9 cellular contexts compared by ENCODE assay signal in genomic region chr6:111486921-111487320, GRCh38. TPM values are rescaled to one million over a fixed set of nuclear protein-coding genes. Genes with fewer than 3 reads are reported as not detected.
A peak's percentile ranks its signal among the peaks of the same experiment; 100 is the strongest.
DNase-seq lines count a peak whose midpoint lies in the region; ATAC-seq lines count a peak whose summit lies in the region.
"Had no signal": no experiment of that assay in that cellular context is flagged by ENCODE, and none has a peak within 500 bp of the region (broad histone marks: within the 10 kb centered on the region; RNA-seq: fewer than 3 reads in every experiment).

No MANE protein-coding gene starts in this region.

- no peak overlapping the region for H3K4me3 Mint-ChIP-seq in activated CD8-positive, alpha-beta T cell treated with anti-CD3 and anti-CD28 coated beads, Interleukin-2, amount 10 ng/mL, durations not matched to agents 7 days and 5 days
- no peak overlapping the region for H3K4me3 Mint-ChIP-seq in memory B cell
- H3K4me3 Mint-ChIP-seq in stimulated activated memory B cell treated with anti-CD40 and anti-IgM and Interleukin-4, amounts not matched to agents 10 μg/mL and 1 μg/mL and 100 μg/mL, for 72 hours = no peak overlapping the region
- H3K4me3 Mint-ChIP-seq: H9 had no signal

- no peaks in the 10 kb centered on the region for H3K27me3 Mint-ChIP-seq in activated CD8-positive, alpha-beta T cell treated with anti-CD3 and anti-CD28 coated beads, Interleukin-2, amount 10 ng/mL, durations not matched to agents 7 days and 5 days (ENCODE audit: low read depth)
- no peaks in the 10 kb centered on the region for H3K27me3 Mint-ChIP-seq in memory B cell
- no peaks in the 10 kb centered on the region for H3K27me3 Mint-ChIP-seq in stimulated activated memory B cell treated with anti-CD40 and anti-IgM and Interleukin-4, amounts not matched to agents 10 μg/mL and 1 μg/mL and 100 μg/mL, for 72 hours

- CTCF ChIA-PET in activated CD8-positive, alpha-beta T cell treated with anti-CD3 and anti-CD28 coated beads, Interleukin-2, amount 10 ng/mL, durations not matched to agents 7 days and 5 days (lab: Charles Lee) = interaction anchor here (0.6 to 1.8 kb wide), 7 partner anchors 35 to 228 kb away, joined by 3 to 8 read pairs (median 3); partner anchors contain the start of gene TRAF3IP2

- H3K9me3 Mint-ChIP-seq in activated CD8-positive, alpha-beta T cell treated with anti-CD3 and anti-CD28 coated beads, Interleukin-2, amount 10 ng/mL, durations not matched to agents 7 days and 5 days (ENCODE audit: insufficient read depth) = no peaks in the 10 kb centered on the region
- no peaks in the 10 kb centered on the region for H3K9me3 Mint-ChIP-seq in memory B cell
- H3K9me3 Mint-ChIP-seq in stimulated activated memory B cell treated with anti-CD40 and anti-IgM and Interleukin-4, amounts not matched to agents 10 μg/mL and 1 μg/mL and 100 μg/mL, for 72 hours = no peaks in the 10 kb centered on the region

- no peak for ATAC-seq in activated CD8-positive, alpha-beta T cell treated with anti-CD3 and anti-CD28 coated beads, Interleukin-2, amount 10 ng/mL, durations not matched to agents 7 days and 5 days
- ATAC-seq in memory B cell (ENCODE audit: low read depth) (no peak), HG03378 (IDR thresholded peaks at IDR 0.05; ENCODE audit: unreplicated experiment) (no peak)
- no peak for ATAC-seq in stimulated activated memory B cell treated with anti-CD40 and anti-IgM and Interleukin-4, amounts not matched to agents 10 μg/mL and 1 μg/mL and 100 μg/mL, for 72 hours

- peak; percentile 8 for DNase-seq in stimulated activated CD4-positive, alpha-beta T cell treated with anti-CD3 and anti-CD28 coated beads, Interleukin-4, amount 100 ng/mL, for 24 hours
- DNase-seq in stimulated activated CD4-positive, alpha-beta T cell treated with anti-CD3 and anti-CD28 coated beads, Interleukin-12 subunit alpha, Interleukin-12 subunit beta, amount 100 ng/mL, for 4 hours = no peak
- DNase-seq in activated CD8-positive, alpha-beta T cell treated with anti-CD3 and anti-CD28 coated beads, Interleukin-2, amount 10 ng/mL, durations not matched to agents 7 days and 5 days = peak; percentile 29
- no peak for DNase-seq in memory B cell (ENCODE audit: low spot score in 2 of 2)
- DNase-seq in activated CD4-positive, CD25-positive, alpha-beta regulatory T cell treated with anti-CD3 and anti-CD28 coated beads, Interleukin-2, amount 50 U/mL, for 72 hours = no peak
- no peak for DNase-seq in retina
- DNase-seq: H9 had no signal

- peaks cover 25% of the 10 kb centered on the region for H3K36me3 Mint-ChIP-seq in activated CD8-positive, alpha-beta T cell treated with anti-CD3 and anti-CD28 coated beads, Interleukin-2, amount 10 ng/mL, durations not matched to agents 7 days and 5 days (ENCODE audit: low read depth)
- no peaks in the 10 kb centered on the region for H3K36me3 Mint-ChIP-seq in memory B cell
- peaks cover 21% of the 10 kb centered on the region for H3K36me3 Mint-ChIP-seq in stimulated activated memory B cell treated with anti-CD40 and anti-IgM and Interleukin-4, amounts not matched to agents 10 μg/mL and 1 μg/mL and 100 μg/mL, for 72 hours

- peaks cover 39% of the 10 kb centered on the region for H3K4me1 Mint-ChIP-seq in activated CD8-positive, alpha-beta T cell treated with anti-CD3 and anti-CD28 coated beads, Interleukin-2, amount 10 ng/mL, durations not matched to agents 7 days and 5 days (ENCODE audit: low read depth)
- peaks cover 25% of the 10 kb centered on the region for H3K4me1 Mint-ChIP-seq in memory B cell
- H3K4me1 Mint-ChIP-seq in stimulated activated memory B cell treated with anti-CD40 and anti-IgM and Interleukin-4, amounts not matched to agents 10 μg/mL and 1 μg/mL and 100 μg/mL, for 72 hours = peaks cover 38% of the 10 kb centered on the region

- peak overlapping the region; percentile 83 for H3K27ac Mint-ChIP-seq in activated CD8-positive, alpha-beta T cell treated with anti-CD3 and anti-CD28 coated beads, Interleukin-2, amount 10 ng/mL, durations not matched to agents 7 days and 5 days
- H3K27ac Mint-ChIP-seq in memory B cell = peak overlapping the region; percentile 22
- no peak overlapping the region for H3K27ac Mint-ChIP-seq in stimulated activated memory B cell treated with anti-CD40 and anti-IgM and Interleukin-4, amounts not matched to agents 10 μg/mL and 1 μg/mL and 100 μg/mL, for 72 hours
- H3K27ac Mint-ChIP-seq: H9 had no signal

- POLR2A ChIA-PET in activated CD8-positive, alpha-beta T cell treated with anti-CD3 and anti-CD28 coated beads, Interleukin-2, amount 10 ng/mL, durations not matched to agents 7 days and 5 days (lab: Charles Lee) = interaction anchor here (0.8 to 1.2 kb wide), 3 partner anchors 46 to 613 kb away, joined by 3 read pairs; partner anchors contain the start of gene AMD1

RNA-seq across cellular contexts. Expression of gene REV3L, which starts 3.9 kb away (rescaled TPM):
- total RNA-seq in activated CD8-positive, alpha-beta T cell treated with anti-CD3 and anti-CD28 coated beads, Interleukin-2, amount 10 ng/mL, durations not matched to agents 7 days and 5 days = 10 to 100 TPM; 29.2 to 30.0 TPM

Comparison
In these comparisons a context has a peak if more than half of its experiments do, and no peak if none do; other contexts are left out.
1. DNase-seq: peak in stimulated activated CD4-positive, alpha-beta T cell treated with anti-CD3 and anti-CD28 coated beads, Interleukin-4, amount 100 ng/mL, for 24 hours (single experiment) and activated CD8-positive, alpha-beta T cell treated with anti-CD3 and anti-CD28 coated beads, Interleukin-2, amount 10 ng/mL, durations not matched to agents 7 days and 5 days (single experiment); none in stimulated activated CD4-positive, alpha-beta T cell treated with anti-CD3 and anti-CD28 coated beads, Interleukin-12 subunit alpha, Interleukin-12 subunit beta, amount 100 ng/mL, for 4 hours (single experiment), memory B cell (0 of 2), activated CD4-positive, CD25-positive, alpha-beta regulatory T cell treated with anti-CD3 and anti-CD28 coated beads, Interleukin-2, amount 50 U/mL, for 72 hours (single experiment) and retina (single experiment).